ENCODE assay signal across 3 cellular contexts in genomic region chr6:149848343-149848742, GRCh38. TPM values are rescaled to one million over a fixed set of nuclear protein-coding genes. Genes with fewer than 3 reads are reported as not detected.
"Had no signal": no experiment of that assay in that cellular context is flagged by ENCODE, and none has a peak within 500 bp of the region (broad histone marks: within the 10 kb centered on the region; RNA-seq: fewer than 3 reads in every experiment).

No MANE protein-coding gene starts in this region.

RNA-seq across cellular contexts. Expression of gene RAET1E, which starts 49.6 kb away (rescaled TPM):
- total RNA-seq: occipital lobe, stomach had no signal
- polyA plus RNA-seq: immature natural killer cell had no signal
